Comparison of ENCODE assay signal across 30 cellular contexts in genomic region chr19:35623327-35624010, GRCh38. TPM values are rescaled to one million over a fixed set of nuclear protein-coding genes. Genes with fewer than 3 reads are reported as not detected.
DNase-seq lines count a peak whose midpoint lies in the region; ATAC-seq and TF ChIP-seq lines count a peak whose summit lies in the region.
"Had no signal": no experiment of that assay in that cellular context is flagged by ENCODE, and none has a peak within 500 bp of the region (broad histone marks: within the 10 kb centered on the region; RNA-seq: fewer than 3 reads in every experiment).

No MANE protein-coding gene starts in this region.

- peaks cover 4% of the 10 kb centered on the region for H3K4me1 Mint-ChIP-seq in activated CD8-positive, alpha-beta T cell treated with anti-CD3 and anti-CD28 coated beads, Interleukin-2, amount 10 ng/mL, durations not matched to agents 7 days and 5 days (ENCODE audit: low read depth)
- peaks cover 4% of the 10 kb centered on the region for H3K4me1 Mint-ChIP-seq in activated CD8-positive, alpha-beta T cell treated with anti-CD3 and anti-CD28 coated beads for 36 hours (ENCODE audit: low read depth)
- H3K4me1 Mint-ChIP-seq in glutamatergic neuron (ENCODE audit: low read depth, unreplicated experiment) (no peaks in the 10 kb centered on the region), progenitor cell of endocrine pancreas (ENCODE audit: low read depth) (peaks cover 4% of the 10 kb centered on the region)
- H3K4me1 Mint-ChIP-seq in stimulated activated naive B cell treated with anti-CD40 and anti-IgM and Interleukin-4, amounts not matched to agents 10 μg/mL and 1 μg/mL and 100 μg/mL, for 72 hours, result peaks cover 2 to 5% of the 10 kb centered on the region in 2 donors

- H3K9me3 Mint-ChIP-seq in activated CD8-positive, alpha-beta T cell treated with anti-CD3 and anti-CD28 coated beads, Interleukin-2, amount 10 ng/mL, durations not matched to agents 7 days and 5 days (ENCODE audit: insufficient read depth), result no peaks in the 10 kb centered on the region
- no peaks in the 10 kb centered on the region for H3K9me3 Mint-ChIP-seq in activated CD8-positive, alpha-beta T cell treated with anti-CD3 and anti-CD28 coated beads for 36 hours
- H3K9me3 Mint-ChIP-seq in glutamatergic neuron (ENCODE audit: unreplicated experiment) (peaks cover 8% of the 10 kb centered on the region), progenitor cell of endocrine pancreas (ENCODE audit: low read depth) (no peaks in the 10 kb centered on the region)
- H3K9me3 Mint-ChIP-seq in stimulated activated naive B cell treated with anti-CD40 and anti-IgM and Interleukin-4, amounts not matched to agents 10 μg/mL and 1 μg/mL and 100 μg/mL, for 72 hours, result no peaks in the 10 kb centered on the region
- H3K9me3 Mint-ChIP-seq: activated naive CD4-positive, alpha-beta T cell treated with anti-CD3 and anti-CD28 coated beads, Interleukin-2, amount 50 U/mL, for 72 hours; activated T-helper 2 cell treated with anti-CD3 and anti-CD28 coated beads, Interferon-gamma antibody, Interleukin-2, Interleukin-4, amounts not matched to agents 10 μg/mL and 5 μg/mL and 100 μg/mL, durations not matched to agents 14 hours and 24 hours and 36 hours; natural killer cell had no signal

- H3K27me3 Mint-ChIP-seq in activated CD8-positive, alpha-beta T cell treated with anti-CD3 and anti-CD28 coated beads, Interleukin-2, amount 10 ng/mL, durations not matched to agents 7 days and 5 days (ENCODE audit: low read depth), result no peaks in the 10 kb centered on the region
- H3K27me3 Mint-ChIP-seq in activated CD8-positive, alpha-beta T cell treated with anti-CD3 and anti-CD28 coated beads for 36 hours, result no peaks in the 10 kb centered on the region
- H3K27me3 Mint-ChIP-seq in glutamatergic neuron (ENCODE audit: unreplicated experiment) (peaks cover 9% of the 10 kb centered on the region), progenitor cell of endocrine pancreas (no peaks in the 10 kb centered on the region)
- no peaks in the 10 kb centered on the region for H3K27me3 Mint-ChIP-seq in stimulated activated naive B cell treated with anti-CD40 and anti-IgM and Interleukin-4, amounts not matched to agents 10 μg/mL and 1 μg/mL and 100 μg/mL, for 72 hours

- CTCF ChIA-PET in activated CD8-positive, alpha-beta T cell treated with anti-CD3 and anti-CD28 coated beads, Interleukin-2, amount 10 ng/mL, durations not matched to agents 7 days and 5 days (lab: Charles Lee), result interaction anchor here (1.2 kb wide), 2 partner anchors 10 to 75 kb away, joined by 3 to 4 read pairs; no protein-coding TSS in a partner anchor
- CTCF ChIA-PET in activated CD8-positive, alpha-beta T cell treated with anti-CD3 and anti-CD28 coated beads for 36 hours (lab: Charles Lee), result interaction anchor here (0.8 kb wide), 1 partner anchor 16 kb away, joined by 3 read pairs; no protein-coding TSS in a partner anchor

- H3K4me3 Mint-ChIP-seq in activated CD8-positive, alpha-beta T cell treated with anti-CD3 and anti-CD28 coated beads, Interleukin-2, amount 10 ng/mL, durations not matched to agents 7 days and 5 days, result no peak overlapping the region
- H3K4me3 Mint-ChIP-seq in activated CD8-positive, alpha-beta T cell treated with anti-CD3 and anti-CD28 coated beads for 36 hours, result no peak overlapping the region
- H3K4me3 Mint-ChIP-seq in glutamatergic neuron (ENCODE audit: unreplicated experiment) (no peak overlapping the region), progenitor cell of endocrine pancreas (ENCODE audit: low read depth) (no peak overlapping the region)
- H3K4me3 Mint-ChIP-seq in stimulated activated naive B cell treated with anti-CD40 and anti-IgM and Interleukin-4, amounts not matched to agents 10 μg/mL and 1 μg/mL and 100 μg/mL, for 72 hours, result no peak overlapping the region
- H3K4me3 Mint-ChIP-seq: natural killer cell had no signal

- DNase-seq in activated CD8-positive, alpha-beta T cell treated with anti-CD3 and anti-CD28 coated beads, Interleukin-2, amount 10 ng/mL, durations not matched to agents 7 days and 5 days, result no peak
- DNase-seq in activated CD8-positive, alpha-beta T cell treated with anti-CD3 and anti-CD28 coated beads for 36 hours, result no peak
- DNase-seq in glutamatergic neuron (no peak), progenitor cell of endocrine pancreas (ENCODE audit: low spot score, unreplicated experiment) (no peak), SHP77 treated with DMSO at 0.1 percent for 48 hours (lab: John Stamatoyannopoulos, UW) (no peak)
- no peak for DNase-seq in stimulated activated naive B cell treated with anti-CD40 and anti-IgM and Interleukin-4, amounts not matched to agents 10 μg/mL and 1 μg/mL and 100 μg/mL, for 72 hours
- DNase-seq: activated T-cell treated with anti-CD3 and anti-CD28 coated beads for 4 hours; DND-41; gastrocnemius medialis; GF-D8; mucosa of descending colon; natural killer cell; NCI-H1436; NCI-H2081 treated with DMSO at 0.1 percent for 48 hours; NCI-H345; NCI-H69; SIG-M5; stimulated activated CD4-positive, alpha-beta T cell treated with anti-CD3 and anti-CD28 coated beads, Interleukin-15, amount 100 ng/mL, for 24 hours; stimulated activated CD4-positive, alpha-beta T cell treated with anti-CD3 and anti-CD28 coated beads, Interleukin-4, amount 100 ng/mL, for 4 hours; SW 1271 had no signal

- no peak for TF ChIP-seq CTCF in activated CD8-positive, alpha-beta T cell treated with anti-CD3 and anti-CD28 coated beads for 36 hours (IDR thresholded peaks at IDR 0.05)
- TF ChIP-seq CTCF in glutamatergic neuron (IDR thresholded peaks at IDR 0.05; ENCODE audit: partially characterized antibody, unreplicated experiment) (no peak), progenitor cell of endocrine pancreas (IDR thresholded peaks at IDR 0.05; ENCODE audit: unreplicated experiment) (no peak)

- intact Hi-C loops in activated CD8-positive, alpha-beta T cell treated with anti-CD3 and anti-CD28 coated beads for 36 hours (cut with micrococcal nuclease), result no loop called here

- POLR2A ChIA-PET in activated CD8-positive, alpha-beta T cell treated with anti-CD3 and anti-CD28 coated beads, Interleukin-2, amount 10 ng/mL, durations not matched to agents 7 days and 5 days (lab: Charles Lee), result interaction anchor here (1.9 kb wide), 1 partner anchor 10 kb away, joined by 5 read pairs; the partner anchor contains the start of gene HAUS5
- POLR2A ChIA-PET in activated CD8-positive, alpha-beta T cell treated with anti-CD3 and anti-CD28 coated beads for 36 hours (lab: Charles Lee), result interaction anchor here (1.0 to 2.5 kb wide), 5 partner anchors 11 to 276 kb away, joined by 3 to 11 read pairs (median 4); partner anchors contain the start of genes COX6B1, ETV2, FFAR1 and HAUS5

- peak overlapping the region; percentile 26 for H3K27ac Mint-ChIP-seq in activated CD8-positive, alpha-beta T cell treated with anti-CD3 and anti-CD28 coated beads, Interleukin-2, amount 10 ng/mL, durations not matched to agents 7 days and 5 days
- no peak overlapping the region for H3K27ac Mint-ChIP-seq in activated CD8-positive, alpha-beta T cell treated with anti-CD3 and anti-CD28 coated beads for 36 hours
- peak overlapping the region; percentile 40 for H3K27ac Mint-ChIP-seq in glutamatergic neuron (ENCODE audit: unreplicated experiment)
- peak overlapping the region; percentile 44 for H3K27ac Mint-ChIP-seq in stimulated activated naive B cell treated with anti-CD40 and anti-IgM and Interleukin-4, amounts not matched to agents 10 μg/mL and 1 μg/mL and 100 μg/mL, for 72 hours
- no peak overlapping the region for H3K27ac Mint-ChIP-seq in progenitor cell of endocrine pancreas
- H3K27ac Mint-ChIP-seq: activated T-helper 2 cell treated with anti-CD3 and anti-CD28 coated beads, Interferon-gamma antibody, Interleukin-2, Interleukin-4, amounts not matched to agents 10 μg/mL and 5 μg/mL and 100 μg/mL, durations not matched to agents 14 hours and 24 hours and 36 hours; natural killer cell had no signal

- no peak for ATAC-seq in activated CD8-positive, alpha-beta T cell treated with anti-CD3 and anti-CD28 coated beads, Interleukin-2, amount 10 ng/mL, durations not matched to agents 7 days and 5 days
- ATAC-seq in activated CD8-positive, alpha-beta T cell treated with anti-CD3 and anti-CD28 coated beads for 36 hours, result no peak
- ATAC-seq in stimulated activated naive B cell treated with anti-CD40 and anti-IgM and Interleukin-4, amounts not matched to agents 10 μg/mL and 1 μg/mL and 100 μg/mL, for 72 hours (replicated peaks), result no peak
- ATAC-seq: activated naive CD4-positive, alpha-beta T cell treated with anti-CD3 and anti-CD28 coated beads, Interleukin-2, amount 50 U/mL, for 72 hours; gastrocnemius medialis; mucosa of descending colon; natural killer cell had no signal

- H3K36me3 Mint-ChIP-seq in activated CD8-positive, alpha-beta T cell treated with anti-CD3 and anti-CD28 coated beads, Interleukin-2, amount 10 ng/mL, durations not matched to agents 7 days and 5 days (ENCODE audit: low read depth), result peaks cover 20% of the 10 kb centered on the region
- H3K36me3 Mint-ChIP-seq in activated CD8-positive, alpha-beta T cell treated with anti-CD3 and anti-CD28 coated beads for 36 hours (ENCODE audit: low read depth), result peaks cover 10% of the 10 kb centered on the region
- H3K36me3 Mint-ChIP-seq in glutamatergic neuron (ENCODE audit: unreplicated experiment) (no peaks in the 10 kb centered on the region), progenitor cell of endocrine pancreas (ENCODE audit: insufficient read depth) (peaks cover 1% of the 10 kb centered on the region)
- H3K36me3 Mint-ChIP-seq in stimulated activated naive B cell treated with anti-CD40 and anti-IgM and Interleukin-4, amounts not matched to agents 10 μg/mL and 1 μg/mL and 100 μg/mL, for 72 hours, result peaks cover 27 to 43% of the 10 kb centered on the region in 2 donors
- H3K36me3 Mint-ChIP-seq: natural killer cell had no signal

RNA-seq across cellular contexts. Expression of gene RBM42, which starts 5.4 kb away (rescaled TPM):
- total RNA-seq in activated CD8-positive, alpha-beta T cell treated with anti-CD3 and anti-CD28 coated beads, Interleukin-2, amount 10 ng/mL, durations not matched to agents 7 days and 5 days, result 100 to 1,000 TPM; 118 to 119 TPM
- 10 to 100 TPM; 82.9 to 95.2 TPM for total RNA-seq in activated CD8-positive, alpha-beta T cell treated with anti-CD3 and anti-CD28 coated beads for 36 hours
- total RNA-seq in glutamatergic neuron (ENCODE audit: unreplicated experiment), result 78.7 TPM
- 69.2 and 76.0 TPM in 2 replicates for total RNA-seq in progenitor cell of endocrine pancreas

RNA-seq across cellular contexts. Expression of gene HAUS5, which starts 10.9 kb away (rescaled TPM):
- total RNA-seq in activated CD8-positive, alpha-beta T cell treated with anti-CD3 and anti-CD28 coated beads, Interleukin-2, amount 10 ng/mL, durations not matched to agents 7 days and 5 days, result 10 to 100 TPM; 53.3 to 62.3 TPM
- 10 to 100 TPM; 38.3 to 40.0 TPM for total RNA-seq in activated CD8-positive, alpha-beta T cell treated with anti-CD3 and anti-CD28 coated beads for 36 hours
- total RNA-seq in glutamatergic neuron (ENCODE audit: unreplicated experiment) (15.9 TPM), progenitor cell of endocrine pancreas (32.9 and 34.1 TPM in 2 replicates)

RNA-seq across cellular contexts. Expression of gene ETV2, which starts 18.1 kb away (rescaled TPM):
- total RNA-seq in activated CD8-positive, alpha-beta T cell treated with anti-CD3 and anti-CD28 coated beads, Interleukin-2, amount 10 ng/mL, durations not matched to agents 7 days and 5 days, result 1 to 10 TPM in 1 of 2 experiments, under 1 TPM in 1; 0.68 to 1.6 TPM
- total RNA-seq in activated CD8-positive, alpha-beta T cell treated with anti-CD3 and anti-CD28 coated beads for 36 hours, result 1 to 10 TPM; 1.2 to 1.4 TPM
- total RNA-seq in glutamatergic neuron (ENCODE audit: unreplicated experiment), result 1.3 TPM
- 1.0 and 1.3 TPM in 2 replicates for total RNA-seq in progenitor cell of endocrine pancreas

RNA-seq across cellular contexts. Expression of gene COX6B1, which starts 24.7 kb away (rescaled TPM):
- 100 to 1,000 TPM; 471 to 518 TPM for total RNA-seq in activated CD8-positive, alpha-beta T cell treated with anti-CD3 and anti-CD28 coated beads, Interleukin-2, amount 10 ng/mL, durations not matched to agents 7 days and 5 days
- total RNA-seq in activated CD8-positive, alpha-beta T cell treated with anti-CD3 and anti-CD28 coated beads for 36 hours, result 100 to 1,000 TPM; 432 to 437 TPM
- 448 TPM for total RNA-seq in glutamatergic neuron (ENCODE audit: unreplicated experiment)
- 307 and 315 TPM in 2 replicates for total RNA-seq in progenitor cell of endocrine pancreas

RNA-seq across cellular contexts. Expression of gene PMIS2, which starts 37.5 kb away (rescaled TPM):
- not detected for total RNA-seq in activated CD8-positive, alpha-beta T cell treated with anti-CD3 and anti-CD28 coated beads, Interleukin-2, amount 10 ng/mL, durations not matched to agents 7 days and 5 days
- total RNA-seq in activated CD8-positive, alpha-beta T cell treated with anti-CD3 and anti-CD28 coated beads for 36 hours, result not detected
- total RNA-seq in glutamatergic neuron (ENCODE audit: unreplicated experiment), result not detected
- total RNA-seq in progenitor cell of endocrine pancreas, result not detected in 2 replicates
- total RNA-seq: activated naive CD4-positive, alpha-beta T cell treated with anti-CD3 and anti-CD28 coated beads, Interleukin-2, amount 50 U/mL, for 72 hours; activated T-helper 2 cell treated with anti-CD3 and anti-CD28 coated beads, Interferon-gamma antibody, Interleukin-2, Interleukin-4, amounts not matched to agents 10 μg/mL and 5 μg/mL and 100 μg/mL, durations not matched to agents 14 hours and 24 hours and 36 hours; breast epithelium; endothelial cell of umbilical vein; gastrocnemius medialis; hepatocyte; LHCN-M2; lung; mucosa of descending colon; natural killer cell; osteoblast; subcutaneous adipose tissue; upper lobe of left lung had no signal

Comparison
In these comparisons a context has a peak if more than half of its experiments do, and no peak if none do; other contexts are left out.
1. H3K27ac Mint-ChIP-seq: peak in activated CD8-positive, alpha-beta T cell treated with anti-CD3 and anti-CD28 coated beads, Interleukin-2, amount 10 ng/mL, durations not matched to agents 7 days and 5 days (single experiment), glutamatergic neuron (single experiment) and stimulated activated naive B cell treated with anti-CD40 and anti-IgM and Interleukin-4, amounts not matched to agents 10 μg/mL and 1 μg/mL and 100 μg/mL, for 72 hours (single experiment); none in activated CD8-positive, alpha-beta T cell treated with anti-CD3 and anti-CD28 coated beads for 36 hours (single experiment) and progenitor cell of endocrine pancreas (single experiment).